Comparison of ENCODE assay signal across 7 cellular contexts in genomic region chr19:33302974-33303790, GRCh38. TPM values are rescaled to one million over a fixed set of nuclear protein-coding genes. Genes with fewer than 3 reads are reported as not detected.
A peak's percentile ranks its signal among the peaks of the same experiment; 100 is the strongest.
DNase-seq lines count a peak whose midpoint lies in the region; ATAC-seq and TF ChIP-seq lines count a peak whose summit lies in the region.

No MANE protein-coding gene starts in this region.

- TF ChIP-seq CTCF in GM13976 (IDR thresholded peaks at IDR 0.05; ENCODE audit: borderline replicate concordance, control extremely low read depth, extremely low read depth, insufficient read depth, missing control alignments): no peak
- TF ChIP-seq CTCF in endothelial cell (IDR thresholded peaks at IDR 0.05; ENCODE audit: unreplicated experiment): no peak
- no peak for TF ChIP-seq CTCF in mesothelial cell of epicardium (IDR thresholded peaks at IDR 0.05; ENCODE audit: unreplicated experiment)

- no peaks in the 10 kb centered on the region for H3K36me3 ChIP-seq in SJSA1

- H3K36me3 Mint-ChIP-seq in endothelial cell (ENCODE audit: low read depth, unreplicated experiment): no peaks in the 10 kb centered on the region
- H3K36me3 Mint-ChIP-seq in mesothelial cell of epicardium: no peaks in the 10 kb centered on the region

- H3K27ac ChIP-seq in SJSA1: no peak overlapping the region

- H3K27me3 Mint-ChIP-seq in endothelial cell (ENCODE audit: unreplicated experiment) (peaks cover 16% of the 10 kb centered on the region), mesothelial cell of epicardium (ENCODE audit: low read depth) (peaks cover 25% of the 10 kb centered on the region)

- H3K4me1 ChIP-seq in SJSA1 (replicated peaks): peaks cover 27% of the 10 kb centered on the region

- peaks cover 10% of the 10 kb centered on the region for H3K9me3 ChIP-seq in SJSA1 (replicated peaks)

- H3K4me1 Mint-ChIP-seq in endothelial cell (ENCODE audit: unreplicated experiment) (no peaks in the 10 kb centered on the region), mesothelial cell of epicardium (peaks cover 43% of the 10 kb centered on the region)

- peak; percentile 10 for ATAC-seq in HG02938 (IDR thresholded peaks at IDR 0.05; ENCODE audit: unreplicated experiment)

- DNase-seq in GM13976 (ENCODE audit: low spot score) (peak; percentile 70), SJSA1 (ENCODE audit: low read depth in 1 of 2, low spot score in 2 of 2) (peak in 1 of 2 experiments; percentile 34), endothelial cell (ENCODE audit: low spot score) (peak; percentile 71), mesothelial cell of epicardium (ENCODE audit: low spot score in 2 of 2, unreplicated experiment in 2 of 2) (peak in 1 of 2 experiments; percentile 74), ureter (ENCODE audit: low spot score) (peak; percentile 50), cortex of kidney (lab: John Stamatoyannopoulos, UW) (no peak)

- H3K9me3 Mint-ChIP-seq in endothelial cell (ENCODE audit: unreplicated experiment) (no peaks in the 10 kb centered on the region), mesothelial cell of epicardium (no peaks in the 10 kb centered on the region)

- H3K4me3 ChIP-seq in SJSA1: peak overlapping the region; percentile 40

- peaks cover 67% of the 10 kb centered on the region for H3K27me3 ChIP-seq in SJSA1 (replicated peaks)

- in situ Hi-C loops in GM13976 (cut with MboI; ENCODE audit: low sequenced_read_pairs, unreplicated experiment): no loop called here

- H3K27ac Mint-ChIP-seq in endothelial cell (ENCODE audit: unreplicated experiment) (no peak overlapping the region), mesothelial cell of epicardium (peak overlapping the region; percentile 47)

- H3K4me3 Mint-ChIP-seq in endothelial cell (ENCODE audit: unreplicated experiment) (peak overlapping the region; percentile 37), mesothelial cell of epicardium (peak overlapping the region; percentile 71)

RNA-seq across cellular contexts. Expression of gene CEBPA, which starts 0.8 kb away (rescaled TPM):
- 0.13 TPM in 1 of 2 replicates, not detected in the other for total RNA-seq in SJSA1 (2014; rRNA removed; shearing (Covaris generic))
- total RNA-seq in endothelial cell (ENCODE audit: unreplicated experiment): 0.59 TPM
- 8.5 to 10.1 TPM (median 9.4 TPM) in 3 replicates for total RNA-seq in mesothelial cell of epicardium
- 34.1 TPM for total RNA-seq in ureter
